Comparison of ENCODE assay signal across 8 cellular contexts in the genomic region with DNA sequence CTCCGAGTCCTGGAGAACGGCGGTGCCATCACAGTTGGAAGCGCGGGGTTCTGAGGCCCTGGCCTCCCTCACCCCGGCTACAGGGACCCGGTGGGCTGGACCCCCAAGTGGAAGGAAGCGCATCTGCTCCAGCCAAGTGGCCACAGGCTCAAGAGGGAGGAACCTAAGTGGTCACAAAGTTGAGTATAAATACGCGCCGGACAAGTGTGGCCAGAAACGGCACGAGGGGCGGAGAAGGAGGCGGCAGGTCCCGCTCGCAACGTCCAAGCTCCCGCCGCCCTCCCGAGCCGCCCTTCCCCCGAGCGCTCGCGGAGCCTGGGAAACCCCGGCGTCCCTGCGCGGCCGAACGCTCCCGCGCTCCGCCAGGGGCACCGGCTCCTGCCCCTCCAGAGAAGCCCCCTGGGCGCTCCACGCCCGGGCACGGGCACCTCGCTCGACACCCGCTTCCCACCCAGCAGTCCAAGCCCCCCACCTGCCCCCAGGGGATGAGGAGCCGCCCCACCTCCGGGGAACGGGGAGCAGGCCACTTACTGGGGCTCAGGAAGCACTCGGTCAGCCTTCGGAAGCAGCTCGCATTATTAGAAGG. TPM values are rescaled to one million over a fixed set of nuclear protein-coding genes. Genes with fewer than 3 reads are reported as not detected.
DNase-seq lines count a peak whose midpoint lies in the region; ATAC-seq and TF ChIP-seq lines count a peak whose summit lies in the region.

No MANE protein-coding gene starts in this region.

- H3K4me3 Mint-ChIP-seq in CD4-positive, alpha-beta memory T cell = no peak overlapping the region

- DNase-seq in NCI-H1092 treated with DMSO at 0.1 percent for 48 hours (lab: John Stamatoyannopoulos, UW) = peak; percentile 69
- DNase-seq in NCI-H1092 (lab: John Stamatoyannopoulos, UW) = no peak
- DNase-seq in coronary artery (ENCODE audit: low spot score) = no peak
- DNase-seq in mesenchymal stem cell = peak; percentile 35
- DNase-seq in tibial artery = no peak
- DNase-seq in NCI-H2107 treated with DMSO at 0.1 percent for 48 hours (lab: John Stamatoyannopoulos, UW; ENCODE audit: unreplicated experiment) = no peak
- DNase-seq in left colon = no peak
- no peak for DNase-seq in CD4-positive, alpha-beta memory T cell

- H3K36me3 ChIP-seq in mesenchymal stem cell (ENCODE audit: control insufficient read depth in 1 of 2, insufficient read depth in 2 of 2, low read depth in 1 of 2, low read length in 2 of 2) = no peaks in the 10 kb centered on the region
- H3K36me3 ChIP-seq in tibial artery = no peaks in the 10 kb centered on the region
- H3K36me3 ChIP-seq in CD4-positive, alpha-beta memory T cell (ENCODE audit: insufficient read depth, low read length) = no peaks in the 10 kb centered on the region

- 1% methylated on average over 49 of the region's 49 CpGs for WGBS in mesenchymal stem cell

- H2BK5ac ChIP-seq in mesenchymal stem cell (ENCODE audit: low read depth, low read length, poor library complexity, severe bottlenecking) = no peak overlapping the region

- H3K9me3 ChIP-seq in mesenchymal stem cell (ENCODE audit: control insufficient read depth, low read length) (no peaks in the 10 kb centered on the region), tibial artery (no peaks in the 10 kb centered on the region)
- no peaks in the 10 kb centered on the region for H3K9me3 ChIP-seq in CD4-positive, alpha-beta memory T cell (ENCODE audit: control insufficient read depth in 1 of 2, low read length in 2 of 2)

- H3K4me2 ChIP-seq in mesenchymal stem cell (ENCODE audit: low read length, poor library complexity, severe bottlenecking) = peak overlapping the region; percentile 93

- peak overlapping the region; percentile 63 for H2AFZ ChIP-seq in mesenchymal stem cell (ENCODE audit: low read depth, low read length)

- peak overlapping the region; percentile 74 for H2BK15ac ChIP-seq in mesenchymal stem cell (ENCODE audit: low read depth, poor library complexity, severe bottlenecking)

- H3K36me3 Mint-ChIP-seq in CD4-positive, alpha-beta memory T cell = no peaks in the 10 kb centered on the region

- H3K27ac ChIP-seq in coronary artery = peak overlapping the region in 1 of 2 donors; percentile 82
- peak overlapping the region; percentile 57 for H3K27ac ChIP-seq in mesenchymal stem cell (ENCODE audit: low read length, poor library complexity, severe bottlenecking)
- H3K27ac ChIP-seq in tibial artery = peak overlapping the region; percentile 16 to 62
- no peak overlapping the region for H3K27ac ChIP-seq in CD4-positive, alpha-beta memory T cell (ENCODE audit: low read depth, low read length)

- intact Hi-C loops in tibial artery (cut with DNase I; ENCODE audit: low total_unique reads) = loop anchor here (10.0 kb wide), 1 partner anchor 353 kb away; no protein-coding TSS in a partner anchor
- intact Hi-C loops in left colon (cut with DNase I, micrococcal nuclease) = no loop called here
- intact Hi-C loops in CD4-positive, alpha-beta memory T cell (cut with micrococcal nuclease) = no loop called here

- H2BK120ac ChIP-seq in mesenchymal stem cell (ENCODE audit: low read depth, low read length) = no peak overlapping the region

- H2BK12ac ChIP-seq in mesenchymal stem cell (ENCODE audit: low read length in 2 of 2) = peak overlapping the region in 1 of 2 experiments; percentile 10

- POLR2A ChIA-PET in CD4-positive, alpha-beta memory T cell (lab: Charles Lee; ENCODE audit: partially characterized antibody) = no interaction called here

- H3K4me1 ChIP-seq in mesenchymal stem cell (ENCODE audit: control insufficient read depth, insufficient read depth, low read depth, low read length) (peaks cover 23% of the 10 kb centered on the region), tibial artery (peaks cover 4 to 40% (median 34%) of the 10 kb centered on the region in 4 donors)
- H3K4me1 ChIP-seq in CD4-positive, alpha-beta memory T cell (ENCODE audit: insufficient read depth, low read length) = no peaks in the 10 kb centered on the region

- peaks cover 5 to 11% (median 9%) of the 10 kb centered on the region in 4 donors for H3K4me1 Mint-ChIP-seq in CD4-positive, alpha-beta memory T cell

- no peak overlapping the region for H3K9ac ChIP-seq in mesenchymal stem cell (ENCODE audit: low read length)

- H3K4ac ChIP-seq in mesenchymal stem cell (ENCODE audit: low read depth in 1 of 2, low read length in 2 of 2) = no peak overlapping the region

- H3K9me3 Mint-ChIP-seq in CD4-positive, alpha-beta memory T cell = peaks cover 0 to 4% (median 0%) of the 10 kb centered on the region in 8 donors

- H3K4me3 ChIP-seq in coronary artery (peak overlapping the region; percentile 77), mesenchymal stem cell (ENCODE audit: insufficient read depth in 1 of 2, low read depth in 1 of 2, low read length in 2 of 2) (peak overlapping the region; percentile 73 to 87), tibial artery (peak overlapping the region; percentile 59 to 60)
- H3K4me3 ChIP-seq in CD4-positive, alpha-beta memory T cell (ENCODE audit: low read length in 2 of 2) = no peak overlapping the region

- H4K91ac ChIP-seq in mesenchymal stem cell (ENCODE audit: low read length) = peak overlapping the region; percentile 53

- no peak overlapping the region for H3K27ac Mint-ChIP-seq in CD4-positive, alpha-beta memory T cell

- CTCF ChIA-PET in CD4-positive, alpha-beta memory T cell (lab: Charles Lee; ENCODE audit: partially characterized antibody) = no interaction called here

- no peak for ATAC-seq in left colon

- peaks cover 29 to 38% of the 10 kb centered on the region in 2 donors for H3K27me3 Mint-ChIP-seq in CD4-positive, alpha-beta memory T cell

- H2AK5ac ChIP-seq in mesenchymal stem cell (ENCODE audit: low read length, severe bottlenecking) = no peak overlapping the region

- H4K8ac ChIP-seq in mesenchymal stem cell (ENCODE audit: low read length) = no peak overlapping the region

- no peak for TF ChIP-seq CTCF in coronary artery (IDR thresholded peaks at IDR 0.05)
- TF ChIP-seq CTCF in tibial artery (IDR thresholded peaks at IDR 0.05) = no peak

- peaks cover 7% of the 10 kb centered on the region for H3K79me1 ChIP-seq in mesenchymal stem cell (replicated peaks; ENCODE audit: low read length, poor library complexity, severe bottlenecking)

- no peak overlapping the region for H3K14ac ChIP-seq in mesenchymal stem cell (ENCODE audit: low read length in 2 of 2)

- no peak overlapping the region for H3K23ac ChIP-seq in mesenchymal stem cell (ENCODE audit: low read length in 2 of 2)

- peak overlapping the region in 1 of 2 experiments; percentile 54 for H3K18ac ChIP-seq in mesenchymal stem cell (ENCODE audit: low read depth in 1 of 2, low read length in 2 of 2)

- H3K27me3 ChIP-seq in mesenchymal stem cell (ENCODE audit: control insufficient read depth in 1 of 2, insufficient read depth in 1 of 2, low read length in 2 of 2) (peaks cover 0 to 84% of the 10 kb centered on the region in 2 experiments), tibial artery (peaks cover 0 to 55% of the 10 kb centered on the region in 2 donors)
- H3K27me3 ChIP-seq in CD4-positive, alpha-beta memory T cell (ENCODE audit: insufficient read depth, low read length) = peaks cover 4% of the 10 kb centered on the region

RNA-seq across cellular contexts. Expression of a gene that starts 1.5 kb away (rescaled TPM):
- polyA plus RNA-seq in mesenchymal stem cell (2013, experiment 1 of 2) = 1.1 TPM
- polyA plus RNA-seq in mesenchymal stem cell (2013, experiment 2 of 2) = 1.1 TPM
- 1 to 10 TPM in 1 of 2 donors, under 1 TPM in 1; 0.85 to 2.2 TPM for total RNA-seq in left colon
- not detected for total RNA-seq in CD4-positive, alpha-beta memory T cell
- polyA plus RNA-seq in CD4-positive, alpha-beta memory T cell = not detected

Comparison
In these comparisons a context has a peak if more than half of its experiments do, and no peak if none do; other contexts are left out.
1. DNase-seq: peak in NCI-H1092 treated with DMSO at 0.1 percent for 48 hours (single experiment) and mesenchymal stem cell (single experiment); none in NCI-H1092 (single experiment), coronary artery (single experiment), tibial artery (0 of 2), NCI-H2107 treated with DMSO at 0.1 percent for 48 hours (single experiment), left colon (0 of 2) and CD4-positive, alpha-beta memory T cell (0 of 5).
2. H3K4me3 ChIP-seq: peak in coronary artery (single experiment), mesenchymal stem cell (2 of 2) and tibial artery (2 of 2); none in CD4-positive, alpha-beta memory T cell (0 of 2).